ENCODE assay signal across 1 cellular context in genomic region chr6:106514281-106514885, GRCh38.
TF ChIP-seq lines count a peak whose summit lies in the region.

No MANE protein-coding gene starts in this region.

TF ChIP-seq in SK-N-SH treated with all-trans-retinoic acid at 6 μM for 48 hours, 23 proteins besides CTCF, POLR2A, EP300 and RAD21 (continued from another document):
- TF ChIP-seq, protein P1, sequence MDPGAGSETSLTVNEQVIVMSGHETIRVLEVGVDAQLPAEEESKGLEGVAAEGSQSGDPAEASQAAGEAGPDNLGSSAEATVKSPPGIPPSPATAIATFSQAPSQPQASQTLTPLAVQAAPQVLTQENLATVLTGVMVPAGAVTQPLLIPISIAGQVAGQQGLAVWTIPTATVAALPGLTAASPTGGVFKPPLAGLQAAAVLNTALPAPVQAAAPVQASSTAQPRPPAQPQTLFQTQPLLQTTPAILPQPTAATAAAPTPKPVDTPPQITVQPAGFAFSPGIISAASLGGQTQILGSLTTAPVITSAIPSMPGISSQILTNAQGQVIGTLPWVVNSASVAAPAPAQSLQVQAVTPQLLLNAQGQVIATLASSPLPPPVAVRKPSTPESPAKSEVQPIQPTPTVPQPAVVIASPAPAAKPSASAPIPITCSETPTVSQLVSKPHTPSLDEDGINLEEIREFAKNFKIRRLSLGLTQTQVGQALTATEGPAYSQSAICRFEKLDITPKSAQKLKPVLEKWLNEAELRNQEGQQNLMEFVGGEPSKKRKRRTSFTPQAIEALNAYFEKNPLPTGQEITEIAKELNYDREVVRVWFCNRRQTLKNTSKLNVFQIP (CRISPR knock-in tag; IDR thresholded peaks at IDR 0.05; ENCODE audit: borderline replicate concordance, low read depth): no peak
- TF ChIP-seq ZC3H10 (CRISPR knock-in tag; IDR thresholded peaks at IDR 0.05) (no peak), ESRRG (CRISPR knock-in tag; IDR thresholded peaks at IDR 0.05) (no peak), ISL1 (CRISPR knock-in tag; IDR thresholded peaks at IDR 0.05) (no peak), BACH2 (CRISPR knock-in tag; IDR thresholded peaks at IDR 0.05; ENCODE audit: borderline replicate concordance) (no peak), ZNF70 (CRISPR knock-in tag; IDR thresholded peaks at IDR 0.05) (no peak), TSHZ2 (CRISPR knock-in tag; IDR thresholded peaks at IDR 0.05) (no peak), TCF4 (CRISPR knock-in tag; IDR thresholded peaks at IDR 0.05; ENCODE audit: borderline replicate concordance) (no peak)
